Comparison of ENCODE assay signal across 8 cellular contexts in genomic region chr1:223748773-223749733, GRCh38. TPM values are rescaled to one million over a fixed set of nuclear protein-coding genes. Genes with fewer than 3 reads are reported as not detected.
A peak's percentile ranks its signal among the peaks of the same experiment; 100 is the strongest.
DNase-seq lines count a peak whose midpoint lies in the region; ATAC-seq and TF ChIP-seq lines count a peak whose summit lies in the region.

No MANE protein-coding gene starts in this region.

- CTCF ChIA-PET in PC-3 (lab: Charles Lee) = interaction anchor here (0.5 to 1.4 kb wide), 9 partner anchors 10 to 51 kb away, joined by 3 to 7 read pairs (median 3); no protein-coding TSS in a partner anchor

- peak; percentile 86 for TF ChIP-seq CTCF in GM12864 (IDR thresholded peaks at IDR 0.05; ENCODE audit: low read depth, low read length, missing control alignments)
- peak; percentile 95 for TF ChIP-seq CTCF in PC-3 (conservative IDR thresholded peaks at IDR 0.05; ENCODE audit: low read depth, low read length)
- TF ChIP-seq CTCF in foreskin fibroblast (IDR thresholded peaks at IDR 0.05; ENCODE audit: low read depth, low read length) = peak; percentile 94
- peak; percentile 97 for TF ChIP-seq CTCF in nephron progenitor cell (IDR thresholded peaks at IDR 0.05)

- no peaks in the 10 kb centered on the region for H3K9me3 ChIP-seq in PC-3 (ENCODE audit: low read length)

- H3K27ac ChIP-seq in PC-3 (ENCODE audit: low read length) = peak overlapping the region; percentile 69

- ATAC-seq in HG02763 (IDR thresholded peaks at IDR 0.05; ENCODE audit: unreplicated experiment) (peak; percentile 74), PC-3 (peak; percentile 25)

- H3K27me3 Mint-ChIP-seq in nephron progenitor cell (ENCODE audit: low read depth, poor library complexity) = peaks cover 12% of the 10 kb centered on the region
- no peaks in the 10 kb centered on the region for H3K27me3 Mint-ChIP-seq in stimulated activated naive CD8-positive, alpha-beta T cell treated with anti-CD3 and anti-CD28 coated beads, Interleukin-15, Interleukin-2, amounts not matched to agents 100 ng/mL and 50 ng/mL, for 24 hours

- peaks cover 59% of the 10 kb centered on the region for H3K36me3 Mint-ChIP-seq in nephron progenitor cell (ENCODE audit: low read depth)
- H3K36me3 Mint-ChIP-seq in stimulated activated naive CD8-positive, alpha-beta T cell treated with anti-CD3 and anti-CD28 coated beads, Interleukin-15, Interleukin-2, amounts not matched to agents 100 ng/mL and 50 ng/mL, for 24 hours (ENCODE audit: low read depth) = peaks cover 33% of the 10 kb centered on the region

- H3K9ac ChIP-seq in PC-3 (ENCODE audit: low read length) = 0 out of 2 replicates have a peak overlapping the region, but pooled peaks have one; percentile 4

- H3K4me1 ChIP-seq in PC-3 (ENCODE audit: insufficient read depth, low read length) = peaks cover 22% of the 10 kb centered on the region

- peaks cover 18% of the 10 kb centered on the region for H4K20me1 ChIP-seq in PC-3 (ENCODE audit: low read length)

- H3K27me3 ChIP-seq in PC-3 (ENCODE audit: low read length) = no peaks in the 10 kb centered on the region

- no peak overlapping the region for H2AFZ ChIP-seq in PC-3 (ENCODE audit: low read length)

- no peaks in the 10 kb centered on the region for H3K9me2 ChIP-seq in PC-3 (replicated peaks; ENCODE audit: low read length)

- intact Hi-C loops in PC-3 (cut with micrococcal nuclease) = loop anchor here (1.0 kb wide), 2 partner anchors 34 to 51 kb away; no protein-coding TSS in a partner anchor

- H3K79me2 ChIP-seq in PC-3 (ENCODE audit: low read length) = peaks cover 24% of the 10 kb centered on the region; the same call in 1 of the 2 replicates

- BruUV-seq in PC-3 (replicated peaks; lab: Mats Ljungman, UMichigan) = no TSS peak

- peak overlapping the region; percentile 45 for H3K4me3 ChIP-seq in GM12864 (ENCODE audit: low read depth, low read length)
- H3K4me3 ChIP-seq in PC-3 (ENCODE audit: low read length) = no peak overlapping the region
- peak overlapping the region in 1 of 2 donors; percentile 30 for H3K4me3 ChIP-seq in foreskin fibroblast (ENCODE audit: low read depth in 1 of 2, low read length in 2 of 2)

- H3K9me3 Mint-ChIP-seq in nephron progenitor cell = no peaks in the 10 kb centered on the region
- H3K9me3 Mint-ChIP-seq in stimulated activated naive CD8-positive, alpha-beta T cell treated with anti-CD3 and anti-CD28 coated beads, Interleukin-15, Interleukin-2, amounts not matched to agents 100 ng/mL and 50 ng/mL, for 24 hours = no peaks in the 10 kb centered on the region

- H3K4me3 Mint-ChIP-seq in nephron progenitor cell = peak overlapping the region; percentile 89
- H3K4me3 Mint-ChIP-seq in stimulated activated naive CD8-positive, alpha-beta T cell treated with anti-CD3 and anti-CD28 coated beads, Interleukin-15, Interleukin-2, amounts not matched to agents 100 ng/mL and 50 ng/mL, for 24 hours = peak overlapping the region; percentile 63

- peak overlapping the region; percentile 83 for H3K27ac Mint-ChIP-seq in nephron progenitor cell
- no peak overlapping the region for H3K27ac Mint-ChIP-seq in stimulated activated naive CD8-positive, alpha-beta T cell treated with anti-CD3 and anti-CD28 coated beads, Interleukin-15, Interleukin-2, amounts not matched to agents 100 ng/mL and 50 ng/mL, for 24 hours

- H3K4me1 Mint-ChIP-seq in nephron progenitor cell = peaks cover 26% of the 10 kb centered on the region
- H3K4me1 Mint-ChIP-seq in stimulated activated naive CD8-positive, alpha-beta T cell treated with anti-CD3 and anti-CD28 coated beads, Interleukin-15, Interleukin-2, amounts not matched to agents 100 ng/mL and 50 ng/mL, for 24 hours (ENCODE audit: low read depth) = peaks cover 13% of the 10 kb centered on the region

- peaks cover 91% of the 10 kb centered on the region for H3K36me3 ChIP-seq in PC-3 (ENCODE audit: low read depth, low read length)

- peaks cover 12% of the 10 kb centered on the region for H3F3A ChIP-seq in PC-3 (ENCODE audit: low read length, unreplicated experiment)

- H3K4me2 ChIP-seq in PC-3 (ENCODE audit: low read length) = no peak overlapping the region

- POLR2A ChIA-PET in PC-3 (lab: Charles Lee; ENCODE audit: unreplicated experiment) = interaction anchor here (0.7 kb wide), 1 partner anchor 51 kb away, joined by 4 read pairs; no protein-coding TSS in a partner anchor

- DNase-seq in GM12864 (ENCODE audit: low read depth) = no peak
- peak; percentile 56 for DNase-seq in PC-3
- peak; percentile 55 for DNase-seq in activated effector memory CD4-positive, alpha-beta T cell treated with Interleukin-2 at 50 U/mL for 16 hours
- peak; percentile 43 to 82 for DNase-seq in foreskin fibroblast
- peak; percentile 73 for DNase-seq in nephron progenitor cell
- DNase-seq in cerebellar nuclear complex (lab: John Stamatoyannopoulos, UW) = no peak

RNA-seq across cellular contexts. Expression of gene CAPN2, which starts 36.7 kb away (rescaled TPM):
- 1,259 and 1,457 TPM in 2 replicates for total RNA-seq in PC-3 (2014; rRNA removed)

Comparison
In these comparisons a context has a peak if more than half of its experiments do, and no peak if none do; other contexts are left out.
1. DNase-seq: peak in PC-3 (single experiment), activated effector memory CD4-positive, alpha-beta T cell treated with Interleukin-2 at 50 U/mL for 16 hours (single experiment), foreskin fibroblast (2 of 2) and nephron progenitor cell (single experiment); none in GM12864 (single experiment) and cerebellar nuclear complex (0 of 2).
2. Peak in every context shown above with its lines, with median percentiles within 50 percentile points of each other: CTCF ChIP-seq.